Comparison of ENCODE assay signal across 17 cellular contexts in genomic region chr5:5360363-5360762, GRCh38.
DNase-seq lines count a peak whose midpoint lies in the region; ATAC-seq, FAIRE-seq and TF ChIP-seq lines count a peak whose summit lies in the region.
"Had no signal": no experiment of that assay in that cellular context is flagged by ENCODE, and none has a peak within 500 bp of the region (broad histone marks: within the 10 kb centered on the region; RNA-seq: fewer than 3 reads in every experiment).

No MANE protein-coding gene starts in this region.

- H3K27ac ChIP-seq in HepG2 (ENCODE audit: extremely low read length, insufficient read depth, low read length) (peak overlapping the region; percentile 89), right lobe of liver (peak overlapping the region in 1 of 3 donors; percentile 14), trophoblast cell (ENCODE audit: low read depth, low read length) (no peak overlapping the region), A673 (ENCODE audit: low read depth, low read length, poor library complexity, severe bottlenecking) (no peak overlapping the region)
- H3K27ac ChIP-seq: 22Rv1, BLaER1 had no signal

- no peaks in the 10 kb centered on the region for H4K20me1 ChIP-seq in HepG2 (ENCODE audit: insufficient read depth, low read length)
- H4K20me1 ChIP-seq: BLaER1 had no signal

- H3K27ac Mint-ChIP-seq in nephron (peak overlapping the region in 2 of 3 experiments; percentile 61 to 62), WTC11 (no peak overlapping the region)
- H3K27ac Mint-ChIP-seq in natural killer cell treated with Interleukin-12 subunit alpha and Interleukin-12 subunit beta and Interleukin-15 and Interleukin-18, amount 100 ng/mL, for 72 hours, result no peak overlapping the region
- H3K27ac Mint-ChIP-seq: GM23338, IgD-negative memory B cell had no signal

- H3K4ac ChIP-seq in trophoblast cell (ENCODE audit: low read depth, low read length), result no peak overlapping the region

- H3K36me3 ChIP-seq in HepG2 (replicated peaks in 1 of 2; ENCODE audit: control insufficient read depth in 1 of 2, insufficient read depth in 2 of 2, low read length in 2 of 2), result no peaks in the 10 kb centered on the region
- H3K36me3 ChIP-seq in right lobe of liver, result no peaks in the 10 kb centered on the region
- H3K36me3 ChIP-seq in trophoblast cell (ENCODE audit: control insufficient read depth in 1 of 2, insufficient read depth in 2 of 2, low read length in 2 of 2), result no peaks in the 10 kb centered on the region
- H3K36me3 ChIP-seq in A673 (ENCODE audit: insufficient read depth, low read length, poor library complexity, severe bottlenecking), result no peaks in the 10 kb centered on the region
- H3K36me3 ChIP-seq: BLaER1 had no signal

- FAIRE-seq in HepG2 (lab: Jason Lieb, UNC), result no peak
- FAIRE-seq: GM12878 had no signal

- H4K12ac ChIP-seq in trophoblast cell (ENCODE audit: low read depth, low read length), result no peak overlapping the region

- CTCF ChIA-PET in HepG2 (lab: Yijun Ruan, JAX; ENCODE audit: low intra/inter-chr PET ratio, low total read pairs), result no interaction called here
- CTCF ChIA-PET in WTC11 (lab: Charles Lee), result no interaction called here
- CTCF ChIA-PET in A673 (lab: Charles Lee), result no interaction called here

- H3K27me3 ChIP-seq in HepG2 (ENCODE audit: control insufficient read depth in 1 of 2, insufficient read depth in 2 of 2, low read length in 2 of 2), result no peaks in the 10 kb centered on the region
- H3K27me3 ChIP-seq in right lobe of liver, result no peaks in the 10 kb centered on the region
- no peaks in the 10 kb centered on the region for H3K27me3 ChIP-seq in trophoblast cell (ENCODE audit: insufficient read depth, low read length)
- H3K27me3 ChIP-seq in A673 (replicated peaks; ENCODE audit: insufficient read depth, low read depth, low read length, poor library complexity), result no peaks in the 10 kb centered on the region
- H3K27me3 ChIP-seq: BLaER1 had no signal

- H4K8ac ChIP-seq in trophoblast cell (ENCODE audit: low read depth, low read length), result no peak overlapping the region

- no peak for TF ChIP-seq RAD21 in HepG2 (CRISPR knock-in tag; IDR thresholded peaks at IDR 0.05)

- ATAC-seq in HepG2 (no peak; the same call in 2 of the 3 replicates), right lobe of liver (no peak), WTC11 (no peak), HG03439 (IDR thresholded peaks at IDR 0.05; ENCODE audit: unreplicated experiment) (no peak)
- no peak for ATAC-seq in natural killer cell treated with Interleukin-12 subunit alpha and Interleukin-12 subunit beta and Interleukin-15 and Interleukin-18, amount 100 ng/mL, for 72 hours
- ATAC-seq: GM12878, GM23338 had no signal

- no peak overlapping the region for H3K14ac ChIP-seq in trophoblast cell (ENCODE audit: low read length)

- no peak for TF ChIP-seq POLR2A in HepG2 (IDR thresholded peaks at IDR 0.05; ENCODE audit: insufficient read depth in 1 of 2, low read depth in 2 of 2, low read length in 2 of 2)
- TF ChIP-seq POLR2A in right lobe of liver (IDR thresholded peaks at IDR 0.05), result no peak

- H2BK120ac ChIP-seq in trophoblast cell (ENCODE audit: insufficient read depth, low read length, poor library complexity), result no peak overlapping the region

- H3K4me3 Mint-ChIP-seq in nephron (no peak overlapping the region), WTC11 (no peak overlapping the region)
- no peak overlapping the region for H3K4me3 Mint-ChIP-seq in natural killer cell treated with Interleukin-12 subunit alpha and Interleukin-12 subunit beta and Interleukin-15 and Interleukin-18, amount 100 ng/mL, for 72 hours
- H3K4me3 Mint-ChIP-seq: GM23338, IgD-negative memory B cell had no signal

- 90% methylated on average over 8 of the region's 8 CpGs for WGBS in HepG2 (ENCODE audit: low lambda C conversion rate)
- 93% methylated on average over 4 of the region's 8 CpGs for WGBS in right lobe of liver (ENCODE audit: insufficient coverage, low coverage, low lambda C conversion rate, missing lambda C conversion rate)
- WGBS in trophoblast cell (ENCODE audit: extremely low coverage, insufficient coverage, insufficient read length), result no CpG with 5 or more reads among the region's 8 CpGs

- peak overlapping the region; percentile 62 for H3K9ac ChIP-seq in HepG2 (ENCODE audit: insufficient read depth, low read depth, low read length)
- H3K9ac ChIP-seq in trophoblast cell (ENCODE audit: low read length), result no peak overlapping the region
- H3K9ac ChIP-seq: BLaER1 had no signal

- H3K9me3 Mint-ChIP-seq in nephron (no peaks in the 10 kb centered on the region), WTC11 (peaks cover 7% of the 10 kb centered on the region)
- no peaks in the 10 kb centered on the region for H3K9me3 Mint-ChIP-seq in natural killer cell treated with Interleukin-12 subunit alpha and Interleukin-12 subunit beta and Interleukin-15 and Interleukin-18, amount 100 ng/mL, for 72 hours
- H3K9me3 Mint-ChIP-seq: CD8-positive, alpha-beta memory T cell; GM23338; IgD-negative memory B cell had no signal

- no peak overlapping the region for H2AK5ac ChIP-seq in trophoblast cell (ENCODE audit: low read length)

- TF ChIP-seq EP300 in HepG2 (IDR thresholded peaks at IDR 0.05; ENCODE audit: low read depth in 2 of 2, low read length in 2 of 2) (no peak), HepG2 (CRISPR knock-in tag; IDR thresholded peaks at IDR 0.05; ENCODE audit: borderline replicate concordance) (no peak)

- H3K36me3 Mint-ChIP-seq in nephron (ENCODE audit: low read depth) (no peaks in the 10 kb centered on the region), WTC11 (no peaks in the 10 kb centered on the region)
- no peaks in the 10 kb centered on the region for H3K36me3 Mint-ChIP-seq in natural killer cell treated with Interleukin-12 subunit alpha and Interleukin-12 subunit beta and Interleukin-15 and Interleukin-18, amount 100 ng/mL, for 72 hours

- no peak overlapping the region for H3K18ac ChIP-seq in trophoblast cell (ENCODE audit: low read length)

- H3K4me1 Mint-ChIP-seq in nephron (peaks cover 20% of the 10 kb centered on the region), WTC11 (peaks cover 33% of the 10 kb centered on the region)
- peaks cover 3 to 5% of the 10 kb centered on the region in 2 donors for H3K4me1 Mint-ChIP-seq in natural killer cell treated with Interleukin-12 subunit alpha and Interleukin-12 subunit beta and Interleukin-15 and Interleukin-18, amount 100 ng/mL, for 72 hours (ENCODE audit: low read depth in 2 of 2)
- H3K4me1 Mint-ChIP-seq: CD8-positive, alpha-beta memory T cell had no signal

- H3K4me3 ChIP-seq in HepG2 (replicated peaks in 1 of 3; ENCODE audit: insufficient read depth in 1 of 3, low read depth in 2 of 3, low read length in 3 of 3) (no peak overlapping the region), right lobe of liver (no peak overlapping the region), trophoblast cell (ENCODE audit: low read depth, low read length) (no peak overlapping the region), A673 (ENCODE audit: low read depth, low read length, poor library complexity, severe bottlenecking) (no peak overlapping the region)
- H3K4me3 ChIP-seq: BLaER1, GM12878, GM23338 had no signal

- no peak overlapping the region for H2BK5ac ChIP-seq in trophoblast cell (ENCODE audit: low read depth, low read length, poor library complexity)

- no peaks in the 10 kb centered on the region for H3K9me3 ChIP-seq in HepG2 (ENCODE audit: low read length)
- no peaks in the 10 kb centered on the region for H3K9me3 ChIP-seq in right lobe of liver
- H3K9me3 ChIP-seq in trophoblast cell (ENCODE audit: insufficient read depth, low read depth, low read length), result peaks cover 3% of the 10 kb centered on the region
- H3K9me3 ChIP-seq in A673 (ENCODE audit: low read depth, low read length, poor library complexity, severe bottlenecking), result no peaks in the 10 kb centered on the region
- H3K9me3 ChIP-seq: BLaER1 had no signal

- TF ChIP-seq CTCF in HepG2 (CRISPR knock-in tag; IDR thresholded peaks at IDR 0.05) (no peak), right lobe of liver (IDR thresholded peaks at IDR 0.05) (no peak), nephron (IDR thresholded peaks at IDR 0.05; ENCODE audit: unreplicated experiment in 3 of 3) (no peak), WTC11 (IDR thresholded peaks at IDR 0.05) (no peak), A673 (conservative IDR thresholded peaks at IDR 0.05; ENCODE audit: low read depth, low read length) (no peak)

- H3K23ac ChIP-seq in trophoblast cell (ENCODE audit: low read length), result no peak overlapping the region

- H3K4me1 ChIP-seq in HepG2 (ENCODE audit: insufficient read depth, low read length), result peaks cover 94% of the 10 kb centered on the region
- no peaks in the 10 kb centered on the region for H3K4me1 ChIP-seq in right lobe of liver
- H3K4me1 ChIP-seq in trophoblast cell (ENCODE audit: control insufficient read depth in 1 of 2, insufficient read depth in 2 of 2, low read length in 2 of 2), result peaks cover 8 to 18% of the 10 kb centered on the region in 2 experiments
- no peaks in the 10 kb centered on the region for H3K4me1 ChIP-seq in A673 (ENCODE audit: insufficient read depth, low read length, poor library complexity, severe bottlenecking)

- H3K4me2 ChIP-seq in HepG2 (ENCODE audit: low read depth, low read length) (peak overlapping the region; percentile 72), trophoblast cell (ENCODE audit: low read length) (no peak overlapping the region)
- H3K4me2 ChIP-seq: BLaER1, GM23338 had no signal

- H2BK12ac ChIP-seq in trophoblast cell (ENCODE audit: low read length), result peak overlapping the region; percentile 20

- H4K91ac ChIP-seq in trophoblast cell (ENCODE audit: low read depth, low read length), result peak overlapping the region; percentile 12

- H3K79me1 ChIP-seq in trophoblast cell (ENCODE audit: low read length), result peaks cover 4% of the 10 kb centered on the region

- BruUV-seq in HepG2 (replicated peaks; lab: Mats Ljungman, UMichigan) (no TSS peak), A673 (replicated peaks; lab: Mats Ljungman, UMichigan) (no TSS peak)

- H3K27me3 Mint-ChIP-seq in nephron (ENCODE audit: low read depth) (peaks cover 35% of the 10 kb centered on the region), WTC11 (ENCODE audit: low read depth) (no peaks in the 10 kb centered on the region; the same call in 1 of the 2 replicates)
- H3K27me3 Mint-ChIP-seq in natural killer cell treated with Interleukin-12 subunit alpha and Interleukin-12 subunit beta and Interleukin-15 and Interleukin-18, amount 100 ng/mL, for 72 hours, result no peaks in the 10 kb centered on the region
- H3K27me3 Mint-ChIP-seq: CD8-positive, alpha-beta memory T cell; IgD-negative memory B cell had no signal

- no peaks in the 10 kb centered on the region for H3K79me2 ChIP-seq in HepG2 (ENCODE audit: insufficient read depth, low read length)
- no peaks in the 10 kb centered on the region for H3K79me2 ChIP-seq in trophoblast cell (ENCODE audit: control insufficient read depth, insufficient read depth, low read length, poor library complexity)

- no peak overlapping the region for H2AFZ ChIP-seq in HepG2 (ENCODE audit: low read length)
- H2AFZ ChIP-seq in trophoblast cell (ENCODE audit: insufficient read depth, low read length, poor library complexity), result no peak overlapping the region

- POLR2A ChIA-PET in HepG2 (lab: Yijun Ruan, JAX), result interaction anchor here (1.1 to 3.8 kb wide), 3 partner anchors 10 to 48 kb away, joined by 3 to 43 read pairs (median 4); no protein-coding TSS in a partner anchor
- POLR2A ChIA-PET in WTC11 (lab: Charles Lee), result no interaction called here
- POLR2A ChIA-PET in A673 (lab: Charles Lee; ENCODE audit: low non-redundant PET), result no interaction called here

- intact Hi-C loops in HepG2 (cut with micrococcal nuclease; ENCODE audit: unreplicated experiment) (loop anchor here (5.0 kb wide), 1 partner anchor 62 kb away; the partner anchor contains the start of gene ICE1), right lobe of liver (cut with DNase I) (no loop called here), A673 (cut with micrococcal nuclease; ENCODE audit: unreplicated experiment) (no loop called here)

- DNase-seq in HepG2 (ENCODE audit: low spot score) (no peak), right lobe of liver (no peak), trophoblast cell (no peak), WTC11 (ENCODE audit: low spot score) (no peak), A673 (ENCODE audit: low spot score) (no peak)
- DNase-seq in natural killer cell treated with Interleukin-12 subunit alpha and Interleukin-12 subunit beta and Interleukin-15 and Interleukin-18, amount 100 ng/mL, for 72 hours (ENCODE audit: low spot score), result no peak
- DNase-seq: AML-193; CD8-positive, alpha-beta memory T cell; DMS53; H7 had no signal

- in situ Hi-C loops in HepG2 (cut with HindIII; ENCODE audit: extremely low pct_ligation_motif_present, low pct_unique_long_range_greater_than_20kb), result no loop called here

Comparison
In these comparisons a context has a peak if more than half of its experiments do, and no peak if none do; other contexts are left out.
1. H3K27ac Mint-ChIP-seq: peak in nephron (2 of 3); none in natural killer cell treated with Interleukin-12 subunit alpha and Interleukin-12 subunit beta and Interleukin-15 and Interleukin-18, amount 100 ng/mL, for 72 hours (0 of 2) and WTC11 (single experiment).
2. Of the 50 proteins assayed by ChIP-seq in both HepG2 and WTC11: peak only in HepG2: ZNF263; only in WTC11: none; in both: none; in neither: 49.